ENCODE assay signal across 23 cellular contexts in the genomic region with DNA sequence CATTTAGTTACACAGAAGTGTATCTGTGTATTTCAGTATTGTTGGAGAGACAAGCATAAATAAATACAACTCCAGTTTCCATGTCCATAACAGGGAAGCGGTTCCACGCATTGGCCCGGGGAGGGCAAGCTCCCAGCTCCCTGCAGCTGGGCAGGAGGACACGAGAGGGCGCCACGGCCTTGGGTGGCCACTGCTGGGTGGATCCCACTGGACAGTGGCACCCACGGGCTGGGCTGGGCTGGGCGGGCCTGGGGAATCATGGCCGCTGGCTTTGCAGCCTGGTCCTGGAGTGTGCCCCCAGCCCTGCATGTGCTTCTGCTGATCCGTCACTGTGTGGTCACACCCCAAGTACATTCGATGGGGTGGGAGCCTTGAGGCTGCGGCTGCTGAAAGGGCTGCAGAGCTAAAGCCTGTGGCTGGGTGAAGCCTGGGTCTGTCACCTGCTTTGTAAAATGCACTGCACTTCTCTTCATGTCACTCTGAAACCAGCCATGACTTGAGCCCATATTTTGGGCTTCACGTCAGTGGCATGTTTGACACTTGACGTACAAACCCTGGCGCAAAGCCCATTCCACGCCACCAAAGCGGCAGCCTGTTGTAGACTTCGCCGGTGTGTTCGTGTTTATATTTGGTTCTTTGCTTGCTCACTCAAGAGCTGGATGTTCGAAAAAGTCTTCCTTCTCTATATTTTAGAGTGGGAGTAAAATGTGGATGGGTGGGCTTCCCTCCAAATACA. TPM values are rescaled to one million over a fixed set of nuclear protein-coding genes. Genes with fewer than 3 reads are reported as not detected.
DNase-seq lines count a peak whose midpoint lies in the region; ATAC-seq and TF ChIP-seq lines count a peak whose summit lies in the region.
"Had no signal": no experiment of that assay in that cellular context is flagged by ENCODE, and none has a peak within 500 bp of the region (broad histone marks: within the 10 kb centered on the region; RNA-seq: fewer than 3 reads in every experiment).

No MANE protein-coding gene starts in this region.

- H3K27ac ChIP-seq in H9 (ENCODE audit: insufficient read length, low read depth, low read length) (no peak overlapping the region), lung (ENCODE audit: low read depth in 1 of 2, low read length in 1 of 2) (no peak overlapping the region)
- H3K27ac ChIP-seq: epithelial cell of prostate had no signal

- H3K56ac ChIP-seq in H9 (ENCODE audit: insufficient read length, low read depth, low read length): no peak overlapping the region

- H3K27ac Mint-ChIP-seq in H9: no peak overlapping the region
- no peak overlapping the region for H3K27ac Mint-ChIP-seq in activated CD8-positive, alpha-beta T cell treated with anti-CD3 and anti-CD28 coated beads, Interleukin-2, amount 10 ng/mL, durations not matched to agents 7 days and 5 days
- H3K27ac Mint-ChIP-seq: activated naive CD4-positive, alpha-beta T cell treated with anti-CD3 and anti-CD28 coated beads, Interleukin-2, amount 10 ng/mL, durations not matched to agents 7 days and 5 days had no signal

- H3K27me3 Mint-ChIP-seq in H9 (ENCODE audit: low read depth): peaks cover 3% of the 10 kb centered on the region
- H3K27me3 Mint-ChIP-seq in activated CD8-positive, alpha-beta T cell treated with anti-CD3 and anti-CD28 coated beads, Interleukin-2, amount 10 ng/mL, durations not matched to agents 7 days and 5 days (ENCODE audit: low read depth): no peaks in the 10 kb centered on the region
- H3K27me3 Mint-ChIP-seq: activated naive CD4-positive, alpha-beta T cell treated with anti-CD3 and anti-CD28 coated beads, Interleukin-2, amount 10 ng/mL, durations not matched to agents 7 days and 5 days had no signal

- no peaks in the 10 kb centered on the region for H4K20me1 ChIP-seq in H9 (ENCODE audit: control insufficient read depth, insufficient read depth, insufficient read length)

- no peak overlapping the region for H3K14ac ChIP-seq in H9 (ENCODE audit: insufficient read depth, low read length)

- no peak overlapping the region for H3K9ac ChIP-seq in H9 (ENCODE audit: extremely low read depth, insufficient read length, low read length)

- no peak for ATAC-seq in lung (ENCODE audit: insufficient read depth, low FRiP score)
- no peak for ATAC-seq in activated CD8-positive, alpha-beta T cell treated with anti-CD3 and anti-CD28 coated beads, Interleukin-2, amount 10 ng/mL, durations not matched to agents 7 days and 5 days

- H2BK20ac ChIP-seq in H9 (ENCODE audit: low read depth, low read length, poor library complexity, severe bottlenecking): no peak overlapping the region

- H3K9me3 Mint-ChIP-seq in H9: peaks cover 6 to 11% of the 10 kb centered on the region in 2 experiments; a peak in 4 of 5 replicates
- H3K9me3 Mint-ChIP-seq in activated CD8-positive, alpha-beta T cell treated with anti-CD3 and anti-CD28 coated beads, Interleukin-2, amount 10 ng/mL, durations not matched to agents 7 days and 5 days (ENCODE audit: insufficient read depth): no peaks in the 10 kb centered on the region
- H3K9me3 Mint-ChIP-seq: activated naive CD4-positive, alpha-beta T cell treated with anti-CD3 and anti-CD28 coated beads, Interleukin-2, amount 10 ng/mL, durations not matched to agents 7 days and 5 days had no signal

- H2BK15ac ChIP-seq in H9 (ENCODE audit: low read depth, low read length): no peak overlapping the region

- H3K23ac ChIP-seq in H9 (ENCODE audit: insufficient read length, low read depth, low read length): no peak overlapping the region

- peaks cover 0 to 4% (median 0%) of the 10 kb centered on the region in 3 experiments; a peak in 3 of 7 replicates for H3K36me3 Mint-ChIP-seq in H9 (ENCODE audit: insufficient read depth in 1 of 3, low read depth in 3 of 3)
- no peaks in the 10 kb centered on the region for H3K36me3 Mint-ChIP-seq in activated CD8-positive, alpha-beta T cell treated with anti-CD3 and anti-CD28 coated beads, Interleukin-2, amount 10 ng/mL, durations not matched to agents 7 days and 5 days (ENCODE audit: low read depth)
- H3K36me3 Mint-ChIP-seq: activated naive CD4-positive, alpha-beta T cell treated with anti-CD3 and anti-CD28 coated beads, Interleukin-2, amount 10 ng/mL, durations not matched to agents 7 days and 5 days had no signal

- POLR2A ChIA-PET in activated CD8-positive, alpha-beta T cell treated with anti-CD3 and anti-CD28 coated beads, Interleukin-2, amount 10 ng/mL, durations not matched to agents 7 days and 5 days (lab: Charles Lee): no interaction called here

- H3K36me3 ChIP-seq in lung (ENCODE audit: control insufficient read depth in 2 of 2, insufficient read depth in 2 of 2, low read length in 2 of 2): peaks cover 0 to 18% of the 10 kb centered on the region in 2 donors
- H3K36me3 ChIP-seq: MG63 had no signal

- H3K79me1 ChIP-seq in H9 (ENCODE audit: insufficient read depth, low read depth, low read length, poor library complexity, severe bottlenecking): no peaks in the 10 kb centered on the region

- H3K9me3 ChIP-seq in H9 (ENCODE audit: control insufficient read depth, low read depth, low read length) (no peaks in the 10 kb centered on the region), lung (ENCODE audit: control insufficient read depth in 2 of 2, insufficient read depth in 1 of 2, low read length in 1 of 2) (no peaks in the 10 kb centered on the region)
- H3K9me3 ChIP-seq: MG63 had no signal

- H3K4me3 ChIP-seq in AG09309 (ENCODE audit: control insufficient read depth, low read depth, low read length): no peak overlapping the region
- H3K4me3 ChIP-seq in choroid plexus epithelial cell (ENCODE audit: low read depth, low read length): no peak overlapping the region
- H3K4me3 ChIP-seq in lung: no peak overlapping the region
- H3K4me3 ChIP-seq: MG63 had no signal

- H4K8ac ChIP-seq in H9 (replicated peaks; ENCODE audit: insufficient read length, low read depth, low read length): no peak overlapping the region

- no peak overlapping the region for H3K18ac ChIP-seq in H9 (ENCODE audit: insufficient read length, low read depth, low read length)

- H2AK5ac ChIP-seq in H9 (ENCODE audit: insufficient read length, low read length): no peak overlapping the region

- H3K4me1 ChIP-seq in H9 (ENCODE audit: insufficient read depth, low read length) (no peaks in the 10 kb centered on the region), lung (ENCODE audit: control insufficient read depth in 2 of 2, insufficient read depth in 2 of 2, low read length in 2 of 2) (peaks cover 0 to 2% of the 10 kb centered on the region in 2 donors)

- H3K4me3 Mint-ChIP-seq in H9: no peak overlapping the region
- no peak overlapping the region for H3K4me3 Mint-ChIP-seq in activated CD8-positive, alpha-beta T cell treated with anti-CD3 and anti-CD28 coated beads, Interleukin-2, amount 10 ng/mL, durations not matched to agents 7 days and 5 days
- H3K4me3 Mint-ChIP-seq: activated naive CD4-positive, alpha-beta T cell treated with anti-CD3 and anti-CD28 coated beads, Interleukin-2, amount 10 ng/mL, durations not matched to agents 7 days and 5 days had no signal

- TF ChIP-seq CTCF in AG09309 (IDR thresholded peaks at IDR 0.05; ENCODE audit: control insufficient read depth, insufficient read depth, low read depth, low read length, missing control alignments) (peak; percentile 10), H9 (conservative IDR thresholded peaks at IDR 0.05) (peak; percentile 30; the same call in 2 of the 3 replicates), choroid plexus epithelial cell (conservative IDR thresholded peaks at IDR 0.05; ENCODE audit: low read depth, low read length) (peak; percentile 30), lung (IDR thresholded peaks at IDR 0.05; ENCODE audit: control extremely low read depth, extremely low read depth) (no peak)

- CTCF ChIA-PET in activated CD8-positive, alpha-beta T cell treated with anti-CD3 and anti-CD28 coated beads, Interleukin-2, amount 10 ng/mL, durations not matched to agents 7 days and 5 days (lab: Charles Lee): interaction anchor here (1.0 to 1.8 kb wide), 2 partner anchors 17 to 88 kb away, joined by 3 to 6 read pairs; no protein-coding TSS in a partner anchor

- no peak overlapping the region for H2BK12ac ChIP-seq in H9 (ENCODE audit: insufficient read length, low read depth, low read length)

- DNase-seq in AG09309 (ENCODE audit: low read depth): no peak
- DNase-seq in H9: no peak
- DNase-seq in choroid plexus epithelial cell (ENCODE audit: low read depth): no peak
- peak; percentile 73 for DNase-seq in lung (ENCODE audit: low spot score)
- DNase-seq in kidney tubule cell (ENCODE audit: low spot score): no peak
- no peak for DNase-seq in activated CD8-positive, alpha-beta T cell treated with anti-CD3 and anti-CD28 coated beads, Interleukin-2, amount 10 ng/mL, durations not matched to agents 7 days and 5 days
- DNase-seq in NCI-H748 (lab: John Stamatoyannopoulos, UW; ENCODE audit: unreplicated experiment): no peak
- DNase-seq in stimulated activated naive CD4-positive, alpha-beta T cell treated with Interleukin-2 at 50 U/mL for 16 hours (lab: John Stamatoyannopoulos, UW): no peak
- DNase-seq: ACHN; activated CD4-positive, alpha-beta T cell treated with anti-CD3 and anti-CD28 coated beads for 1 hour; activated naive CD4-positive, alpha-beta T cell treated with anti-CD3 and anti-CD28 coated beads, Interleukin-2, amount 10 ng/mL, durations not matched to agents 7 days and 5 days; C1 segment of cervical spinal cord; caudate nucleus; foreskin fibroblast; GOT3; IMR-90; MG63; NCI-H1417 treated with DMSO at 0.1 percent for 48 hours; NCI-H524 treated with DMSO at 0.1 percent for 48 hours; occipital lobe; stimulated activated CD8-positive, alpha-beta memory T cell treated with anti-CD3 and anti-CD28 coated beads, Interleukin-4, amount 100 ng/mL, for 48 hours; substantia nigra had no signal

- no peak overlapping the region for H3K4ac ChIP-seq in H9 (ENCODE audit: low read depth, low read length)

- no peak overlapping the region for H3T11ph ChIP-seq in H9 (ENCODE audit: low read length)

- no peak overlapping the region for H3K4me2 ChIP-seq in H9 (ENCODE audit: insufficient read depth, insufficient read length, low read length)

- H3K4me1 Mint-ChIP-seq in H9: 0 out of 4 replicates have a peak, but pooled peaks cover 0 to 4% of the 10 kb centered on the region in 2 experiments
- H3K4me1 Mint-ChIP-seq in activated CD8-positive, alpha-beta T cell treated with anti-CD3 and anti-CD28 coated beads, Interleukin-2, amount 10 ng/mL, durations not matched to agents 7 days and 5 days (ENCODE audit: low read depth): no peaks in the 10 kb centered on the region
- H3K4me1 Mint-ChIP-seq: activated naive CD4-positive, alpha-beta T cell treated with anti-CD3 and anti-CD28 coated beads, Interleukin-2, amount 10 ng/mL, durations not matched to agents 7 days and 5 days had no signal

- H2BK120ac ChIP-seq in H9 (ENCODE audit: low read depth, low read length, poor library complexity, severe bottlenecking): no peak overlapping the region

- H3K27me3 ChIP-seq in H9 (ENCODE audit: insufficient read depth, low read length) (no peaks in the 10 kb centered on the region), lung (ENCODE audit: control insufficient read depth, insufficient read depth) (no peaks in the 10 kb centered on the region)
- H3K27me3 ChIP-seq: MG63 had no signal

- no peak overlapping the region for H2AFZ ChIP-seq in H9 (ENCODE audit: low read length)

- no CpG with 5 or more reads among the region's 21 CpGs for whole genome bisulfite sequencing in H9 (ENCODE audit: extremely low coverage, insufficient read length, low lambda C conversion rate)
- WGBS in lung, 2 donors: 74% methylated on average over 21 of the region's 21 CpGs

- no peak overlapping the region for H2BK5ac ChIP-seq in H9 (ENCODE audit: insufficient read length, low read length)

- H4K5ac ChIP-seq in H9 (ENCODE audit: insufficient read length, low read depth, low read length): no peak overlapping the region

- H3K23me2 ChIP-seq in H9 (ENCODE audit: insufficient read length, low read depth, low read length, poor library complexity, severe bottlenecking): no peaks in the 10 kb centered on the region

- no peak overlapping the region for H4K91ac ChIP-seq in H9 (ENCODE audit: insufficient read length, low read depth, low read length)

- H3K79me2 ChIP-seq in H9 (ENCODE audit: insufficient read depth, low read length): no peaks in the 10 kb centered on the region

RNA-seq across cellular contexts. Expression of gene LRRC27, which starts 27.5 kb away (rescaled TPM):
- total RNA-seq in H9 (2021): 1.9 and 2.7 TPM in 2 replicates
- total RNA-seq in lung: 10 to 100 TPM; 16.1 to 25.5 TPM
- polyA plus RNA-seq in lung: 10 to 100 TPM in 1 of 2 donors, 1 to 10 TPM in 1; 5.8 to 18.3 TPM
- 1 to 10 TPM; 3.3 to 3.8 TPM for total RNA-seq in activated CD8-positive, alpha-beta T cell treated with anti-CD3 and anti-CD28 coated beads, Interleukin-2, amount 10 ng/mL, durations not matched to agents 7 days and 5 days

RNA-seq across cellular contexts. Expression of gene PWWP2B, which starts 37.5 kb away (rescaled TPM):
- total RNA-seq in H9 (2021) (9.5 and 10.0 TPM in 2 replicates), lung (10 to 100 TPM; 20.1 to 33.4 TPM)
- 10 to 100 TPM; 20.1 to 22.1 TPM for polyA plus RNA-seq in lung
- total RNA-seq in activated CD8-positive, alpha-beta T cell treated with anti-CD3 and anti-CD28 coated beads, Interleukin-2, amount 10 ng/mL, durations not matched to agents 7 days and 5 days: 10 to 100 TPM; 15.0 to 15.7 TPM

RNA-seq across cellular contexts. Expression of gene STK32C, which starts 51.7 kb away (rescaled TPM):
- total RNA-seq in H9 (2021): 11.3 and 13.1 TPM in 2 replicates
- 10 to 100 TPM in 1 of 2 donors, 1 to 10 TPM in 1; 5.1 to 22.0 TPM for total RNA-seq in lung
- 10 to 100 TPM; 15.7 to 16.9 TPM for polyA plus RNA-seq in lung
- 10 to 100 TPM; 19.1 to 21.1 TPM for total RNA-seq in activated CD8-positive, alpha-beta T cell treated with anti-CD3 and anti-CD28 coated beads, Interleukin-2, amount 10 ng/mL, durations not matched to agents 7 days and 5 days
